ENCODE assay signal across 35 cellular contexts in genomic region chr11:122414406-122415018, GRCh38.
"Had no signal": no experiment of that assay in that cellular context is flagged by ENCODE, and none has a peak within 500 bp of the region (broad histone marks: within the 10 kb centered on the region; RNA-seq: fewer than 3 reads in every experiment).

No MANE protein-coding gene starts in this region.

- H3K27ac ChIP-seq: adrenal gland, body of pancreas, brain microvascular endothelial cell, breast epithelium, VCaP had no signal

- H3K4me3 Mint-ChIP-seq: activated B cell treated with CpG ODN at 0.5 μM for 24 hours; activated CD4-positive, alpha-beta memory T cell treated with anti-CD3 and anti-CD28 coated beads for 36 hours; activated CD4-positive, alpha-beta T cell treated with anti-CD3 and anti-CD28 coated beads, Interleukin-2, amount 10 ng/mL, durations not matched to agents 24 days and 14 days; activated CD8-positive, alpha-beta T cell treated with anti-CD3 and anti-CD28 coated beads for 36 hours; activated naive CD4-positive, alpha-beta T cell treated with anti-CD3 and anti-CD28 coated beads for 36 hours; activated naive CD8-positive, alpha-beta T cell treated with anti-CD3 and anti-CD28 coated beads for 36 hours; activated T-cell treated with anti-CD3 and anti-CD28 coated beads, Interleukin-2, amount 50 U/mL, for 4 hours; activated T-cell treated with anti-CD3 and anti-CD28 coated beads, Interleukin-2, amount 50 U/mL, for 72 hours; activated T-helper 1 cell treated with anti-CD3 and anti-CD28 coated beads, Interleukin-12 subunit alpha, Interleukin-12 subunit beta, Interleukin-2, Interleukin-4 antibody, amounts not matched to agents 30 ng/mL and 10 ng/mL and 1 ng/mL, durations not matched to agents 14 hours and 24 hours and 36 hours; activated T-helper 17 cell treated with anti-CD3 and anti-CD28 coated beads, Interleukin-2, amount 50 U/mL, for 72 hours; T-helper 1 cell treated with Interleukin-12 subunit alpha and Interleukin-12 subunit beta and Interleukin-4 antibody, amounts not matched to agents 30 μg/mL and 1 μg/mL, for 36 hours; T-helper 2 cell treated with Interferon-gamma antibody and Interleukin-4, amounts not matched to agents 5 μg/mL and 100 μg/mL, for 36 hours had no signal

- H3K36me3 Mint-ChIP-seq: activated CD4-positive, alpha-beta memory T cell treated with anti-CD3 and anti-CD28 coated beads for 36 hours; activated naive CD4-positive, alpha-beta T cell treated with anti-CD3 and anti-CD28 coated beads, Interleukin-2, amount 50 U/mL, for 72 hours; activated naive CD8-positive, alpha-beta T cell treated with anti-CD3 and anti-CD28 coated beads for 36 hours had no signal

- H3K4me1 ChIP-seq: body of pancreas, breast epithelium had no signal

- H3K4me3 ChIP-seq: adrenal gland, body of pancreas, breast epithelium had no signal

- H3K4me1 Mint-ChIP-seq: activated B cell treated with CpG ODN at 0.5 μM for 24 hours; activated CD4-positive, alpha-beta T cell treated with anti-CD3 and anti-CD28 coated beads, Interleukin-2, amount 10 ng/mL, durations not matched to agents 24 days and 14 days; activated naive CD8-positive, alpha-beta T cell treated with anti-CD3 and anti-CD28 coated beads for 36 hours; activated T-helper 17 cell treated with anti-CD3 and anti-CD28 coated beads, Interleukin-2, amount 50 U/mL, for 72 hours had no signal

- H3K27ac Mint-ChIP-seq: activated B cell treated with CpG ODN at 0.5 μM for 24 hours; activated CD4-positive, alpha-beta memory T cell treated with anti-CD3 and anti-CD28 coated beads for 36 hours; activated CD4-positive, alpha-beta T cell treated with anti-CD3 and anti-CD28 coated beads, Interleukin-2, amount 10 ng/mL, durations not matched to agents 24 days and 14 days; activated CD8-positive, alpha-beta T cell treated with anti-CD3 and anti-CD28 coated beads for 36 hours; activated naive CD4-positive, alpha-beta T cell treated with anti-CD3 and anti-CD28 coated beads for 36 hours; activated naive CD4-positive, alpha-beta T cell treated with anti-CD3 and anti-CD28 coated beads, Interleukin-2, amount 50 U/mL, for 72 hours; activated naive CD8-positive, alpha-beta T cell treated with anti-CD3 and anti-CD28 coated beads for 36 hours; activated T-helper 1 cell treated with anti-CD3 and anti-CD28 coated beads, Interleukin-12 subunit alpha, Interleukin-12 subunit beta, Interleukin-2, Interleukin-4 antibody, amounts not matched to agents 30 ng/mL and 10 ng/mL and 1 ng/mL, durations not matched to agents 14 hours and 24 hours and 36 hours; activated T-helper 17 cell treated with anti-CD3 and anti-CD28 coated beads, Interleukin-2, amount 50 U/mL, for 72 hours; T-helper 1 cell treated with Interleukin-12 subunit alpha and Interleukin-12 subunit beta and Interleukin-4 antibody, amounts not matched to agents 30 μg/mL and 1 μg/mL, for 36 hours; T-helper 2 cell treated with Interferon-gamma antibody and Interleukin-4, amounts not matched to agents 5 μg/mL and 100 μg/mL, for 36 hours had no signal

- DNase-seq: activated B cell treated with CpG ODN at 0.5 μM for 24 hours; activated CD4-positive, alpha-beta memory T cell treated with anti-CD3 and anti-CD28 coated beads for 36 hours; activated CD4-positive, alpha-beta T cell treated with anti-CD3 and anti-CD28 coated beads for 4 hours; activated CD4-positive, alpha-beta T cell treated with anti-CD3 and anti-CD28 coated beads, Interleukin-2, amount 10 ng/mL, durations not matched to agents 24 days and 14 days; activated CD4-positive, alpha-beta T cell treated with anti-CD3 and anti-CD28 coated beads, Interleukin-2, amount 50 U/mL, for 1 hour; activated CD4-positive, alpha-beta T cell treated with anti-CD3 and anti-CD28 coated beads, Interleukin-2, amount 50 U/mL, for 4 hours; activated CD4-positive, CD25-positive, alpha-beta regulatory T cell treated with anti-CD3 and anti-CD28 coated beads, Interleukin-2, amount 50 U/mL, for 72 hours; activated CD8-positive, alpha-beta memory T cell treated with anti-CD3 and anti-CD28 coated beads, Interleukin-2, amount 50 U/mL, for 4 hours; activated CD8-positive, alpha-beta T cell treated with anti-CD3 and anti-CD28 coated beads for 36 hours; activated effector memory CD4-positive, alpha-beta T cell treated with anti-CD3 and anti-CD28 coated beads, Interleukin-2, amount 50 U/mL, for 16 hours; activated gamma-delta T cell treated with Interleukin-2 at 50 U/mL for 16 hours; activated naive CD4-positive, alpha-beta T cell; activated naive CD4-positive, alpha-beta T cell treated with anti-CD3 and anti-CD28 coated beads for 36 hours; activated naive CD4-positive, alpha-beta T cell treated with anti-CD3 and anti-CD28 coated beads, Interleukin-2, amount 50 U/mL, for 16 hours; activated naive CD8-positive, alpha-beta T cell treated with anti-CD3 and anti-CD28 coated beads for 36 hours; activated T-cell treated with anti-CD3 and anti-CD28 coated beads for 4 hours; activated T-cell treated with anti-CD3 and anti-CD28 coated beads, Interleukin-2, amount 50 U/mL, for 1 hour; activated T-cell treated with anti-CD3 and anti-CD28 coated beads, Interleukin-2, amount 50 U/mL, for 4 hours; activated T-cell treated with anti-CD3 and anti-CD28 coated beads, Interleukin-2, amount 50 U/mL, for 72 hours; adrenal gland; amniotic stem cell; aorta; body of pancreas; brain microvascular endothelial cell; central memory CD4-positive, alpha-beta T cell; T-helper 1 cell; T-helper 2 cell; T-helper 9 cell had no signal

- H3K36me3 ChIP-seq: adrenal gland, brain microvascular endothelial cell, breast epithelium had no signal

- H3K9me3 Mint-ChIP-seq: activated CD4-positive, alpha-beta T cell treated with anti-CD3 and anti-CD28 coated beads, Interleukin-2, amount 10 ng/mL, durations not matched to agents 24 days and 14 days; T-helper 2 cell treated with Interferon-gamma antibody and Interleukin-4, amounts not matched to agents 5 μg/mL and 100 μg/mL, for 36 hours had no signal

- ATAC-seq: activated CD8-positive, alpha-beta T cell treated with anti-CD3 and anti-CD28 coated beads for 36 hours; activated naive CD4-positive, alpha-beta T cell treated with anti-CD3 and anti-CD28 coated beads, Interleukin-2, amount 50 U/mL, for 72 hours; activated T-cell treated with anti-CD3 and anti-CD28 coated beads, Interleukin-2, amount 50 U/mL, for 4 hours; activated T-cell treated with anti-CD3 and anti-CD28 coated beads, Interleukin-2, amount 50 U/mL, for 72 hours; activated T-helper 17 cell treated with anti-CD3 and anti-CD28 coated beads, Interleukin-2, amount 50 U/mL, for 72 hours; body of pancreas had no signal
